Comparison of ENCODE assay signal across 21 cellular contexts in the genomic region with DNA sequence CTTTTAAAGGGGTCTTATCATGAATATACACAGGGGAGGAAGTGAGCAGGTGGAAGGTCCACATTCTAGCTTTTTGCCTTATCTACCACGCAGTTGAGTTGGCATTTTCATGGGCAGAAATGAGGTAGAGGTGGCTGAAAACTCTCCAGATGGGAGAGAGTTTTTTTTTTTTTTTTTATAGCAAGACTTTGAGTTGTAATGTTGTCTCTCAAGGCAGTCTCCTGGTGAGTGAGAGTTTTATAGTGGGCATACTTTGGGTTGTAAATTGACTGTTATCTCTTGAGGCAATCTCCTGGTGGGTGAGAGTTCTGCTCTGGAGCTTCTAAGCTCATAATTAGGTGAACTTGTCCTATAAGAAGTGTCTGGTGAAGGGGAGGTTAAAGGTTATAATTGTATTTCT.
"Had no signal": no experiment of that assay in that cellular context is flagged by ENCODE, and none has a peak within 500 bp of the region (broad histone marks: within the 10 kb centered on the region; RNA-seq: fewer than 3 reads in every experiment).

No MANE protein-coding gene starts in this region.

- H3K36me3 ChIP-seq: esophagus squamous epithelium, gastrocnemius medialis, heart right ventricle, left lung, lower lobe of right lung had no signal

- H3K4me1 ChIP-seq: esophagus squamous epithelium, gastrocnemius medialis, heart right ventricle, left lung, lower lobe of right lung had no signal

- H3K27me3 ChIP-seq: dorsolateral prefrontal cortex, esophagus squamous epithelium, gastrocnemius medialis, heart right ventricle, left lung had no signal

- ATAC-seq: gastrocnemius medialis; heart right ventricle; left lung; left ventricle myocardium superior; lower lobe of right lung; naive thymus-derived CD4-positive, alpha-beta T cell had no signal

- H3K4me1 Mint-ChIP-seq: naive thymus-derived CD4-positive, alpha-beta T cell had no signal

- H3K4me3 ChIP-seq: coronary artery, dorsolateral prefrontal cortex, esophagus squamous epithelium, gastrocnemius medialis, heart right ventricle, left lung, lower lobe of right lung had no signal

- H3K27ac ChIP-seq: coronary artery, dorsolateral prefrontal cortex, esophagus squamous epithelium, gastrocnemius medialis, heart right ventricle, left lung, lower lobe of right lung had no signal

- H3K27me3 Mint-ChIP-seq: naive thymus-derived CD4-positive, alpha-beta T cell had no signal

- DNase-seq: dermis blood vessel endothelial cell; dorsolateral prefrontal cortex; effector CD4-positive, alpha-beta T cell; effector memory CD4-positive, alpha-beta T cell; esophagus squamous epithelium; foreskin fibroblast; foreskin melanocyte; gastrocnemius medialis; glutamatergic neuron; head of caudate nucleus; heart right ventricle; hippocampal formation; kidney; kidney glomerular epithelial cell; left lung; left ventricle myocardium superior; lower lobe of right lung; mesenchymal stem cell; midbrain; naive thymus-derived CD4-positive, alpha-beta T cell had no signal

- H3K4me3 Mint-ChIP-seq: naive thymus-derived CD4-positive, alpha-beta T cell had no signal

- H3K9me3 ChIP-seq: esophagus squamous epithelium, gastrocnemius medialis, lower lobe of right lung had no signal

- H3K27ac Mint-ChIP-seq: naive thymus-derived CD4-positive, alpha-beta T cell had no signal

- H3K36me3 Mint-ChIP-seq: naive thymus-derived CD4-positive, alpha-beta T cell had no signal
